ENCODE assay signal across 8 cellular contexts in genomic region chr1:84598846-84599741, GRCh38. TPM values are rescaled to one million over a fixed set of nuclear protein-coding genes. Genes with fewer than 3 reads are reported as not detected.
DNase-seq lines count a peak whose midpoint lies in the region; ATAC-seq and TF ChIP-seq lines count a peak whose summit lies in the region.

No MANE protein-coding gene starts in this region.

- no peak for TF ChIP-seq POLR2A in erythroblast (IDR thresholded peaks at IDR 0.05; ENCODE audit: low read length)
- TF ChIP-seq POLR2A in vagina (IDR thresholded peaks at IDR 0.05) = no peak

- ATAC-seq in GM18508 (IDR thresholded peaks at IDR 0.05; ENCODE audit: insufficient read depth, unreplicated experiment) (peak; percentile 64), lower lobe of right lung (no peak)

- H3K27me3 ChIP-seq in vagina = no peaks in the 10 kb centered on the region
- H3K27me3 ChIP-seq in lower lobe of right lung (ENCODE audit: low read depth) = no peaks in the 10 kb centered on the region

- H3K27ac ChIP-seq in vagina = no peak overlapping the region
- H3K27ac ChIP-seq in lower lobe of right lung = no peak overlapping the region

- no peak overlapping the region for H3K4me3 ChIP-seq in fibroblast of mammary gland (ENCODE audit: control insufficient read depth, low read depth, low read length)
- no peak overlapping the region for H3K4me3 ChIP-seq in vagina
- no peak overlapping the region for H3K4me3 ChIP-seq in lower lobe of right lung

- H3K9me3 ChIP-seq in vagina = no peaks in the 10 kb centered on the region
- no peaks in the 10 kb centered on the region for H3K9me3 ChIP-seq in lower lobe of right lung

- H3K36me3 ChIP-seq in vagina (no peaks in the 10 kb centered on the region), lower lobe of right lung (no peaks in the 10 kb centered on the region)

- intact Hi-C loops in vagina (cut with DNase I) = no loop called here
- intact Hi-C loops in lower lobe of right lung (cut with DNase I) = no loop called here

- TF ChIP-seq CTCF in fibroblast of mammary gland (conservative IDR thresholded peaks at IDR 0.05; ENCODE audit: control insufficient read depth, insufficient read depth, low read depth, low read length) = no peak
- no peak for TF ChIP-seq CTCF in vagina (IDR thresholded peaks at IDR 0.05)
- no peak for TF ChIP-seq CTCF in lower lobe of right lung (IDR thresholded peaks at IDR 0.05)

- DNase-seq in HCEC 1CT (peak; percentile 92), MV-4-11 (lab: John Stamatoyannopoulos, UW) (peak; percentile 31), fibroblast of mammary gland (ENCODE audit: low read depth) (peak; percentile 88), erythroblast (lab: John Stamatoyannopoulos, UW) (no peak), vagina (ENCODE audit: extremely low spot score in 2 of 2) (no peak), HuH-7.5 (ENCODE audit: low spot score) (no peak), lower lobe of right lung (no peak)

- H3K4me1 ChIP-seq in vagina (peaks cover 9% of the 10 kb centered on the region), lower lobe of right lung (no peaks in the 10 kb centered on the region)

RNA-seq across cellular contexts. Expression of gene CTBS, which starts 24.9 kb away (rescaled TPM):
- total RNA-seq in vagina = 9.3 TPM
- total RNA-seq in lower lobe of right lung = 27.4 TPM

Comparison
In these comparisons a context has a peak if more than half of its experiments do, and no peak if none do; other contexts are left out.
1. DNase-seq: peak in HCEC 1CT (single experiment), MV-4-11 (single experiment) and fibroblast of mammary gland (single experiment); none in erythroblast (0 of 2), vagina (0 of 2), HuH-7.5 (single experiment) and lower lobe of right lung (single experiment).